In genomic region chr3:128683957-128684356, GRCh38 we compare ENCODE assay signal across 26 cellular contexts. TPM values are rescaled to one million over a fixed set of nuclear protein-coding genes. Genes with fewer than 3 reads are reported as not detected.
DNase-seq lines count a peak whose midpoint lies in the region; ATAC-seq lines count a peak whose summit lies in the region.
"Had no signal": no experiment of that assay in that cellular context is flagged by ENCODE, and none has a peak within 500 bp of the region (broad histone marks: within the 10 kb centered on the region; RNA-seq: fewer than 3 reads in every experiment).

No MANE protein-coding gene starts in this region.

- no peaks in the 10 kb centered on the region for H3K27me3 Mint-ChIP-seq in activated CD4-positive, alpha-beta T cell treated with anti-CD3 and anti-CD28 coated beads, Interleukin-2, amount 10 ng/mL, durations not matched to agents 24 days and 14 days
- no peaks in the 10 kb centered on the region for H3K27me3 Mint-ChIP-seq in dendritic cell treated with granulocyte-macrophage colony-stimulating factor and Interleukin-4, amounts not matched to agents 40 ng/mL and 50 ng/mL, for 4 days
- H3K27me3 Mint-ChIP-seq: activated naive CD8-positive, alpha-beta T cell treated with anti-CD3 and anti-CD28 coated beads, Interleukin-2, amount 10 ng/mL, durations not matched to agents 7 days and 5 days; activated T-cell treated with anti-CD3 and anti-CD28 coated beads, Interleukin-2, amount 50 U/mL, for 24 hours; progenitor cell of endocrine pancreas had no signal

- intact Hi-C loops in activated CD4-positive, alpha-beta T cell treated with anti-CD3 and anti-CD28 coated beads, Interleukin-2, amount 10 ng/mL, durations not matched to agents 24 days and 14 days (cut with micrococcal nuclease): no loop called here
- intact Hi-C loops in dendritic cell treated with granulocyte-macrophage colony-stimulating factor and Interleukin-4, amounts not matched to agents 40 ng/mL and 50 ng/mL, for 4 days (cut with micrococcal nuclease): no loop called here
- intact Hi-C loops in cardiac septum (cut with DNase I): loop anchor here (5.0 to 10.0 kb wide), 2 partner anchors 67 to 191 kb away; partner anchors contain the start of gene ACAD9
- intact Hi-C loops in left cardiac atrium (cut with DNase I): loop anchor here in 1 of 2 donors (5.0 kb wide), 1 partner anchor 113 kb away; no protein-coding TSS in a partner anchor

- DNase-seq in activated CD4-positive, alpha-beta T cell treated with anti-CD3 and anti-CD28 coated beads, Interleukin-2, amount 10 ng/mL, durations not matched to agents 24 days and 14 days: no peak
- no peak for DNase-seq in activated CD4-positive, alpha-beta T cell treated with anti-CD3 and anti-CD28 coated beads for 1 hour
- DNase-seq in KG1 (lab: John Stamatoyannopoulos, UW) (peak; percentile 43), cardiac septum (ENCODE audit: low spot score) (no peak), left cardiac atrium (no peak)
- DNase-seq in stimulated activated effector memory CD8-positive, alpha-beta T cell treated with anti-CD3 and anti-CD28 coated beads, Interleukin-12 subunit alpha, Interleukin-12 subunit beta, amount 100 ng/mL, for 72 hours (ENCODE audit: low spot score in 2 of 2): no peak
- DNase-seq: activated gamma-delta T cell; activated naive CD8-positive, alpha-beta T cell treated with anti-CD3 and anti-CD28 coated beads, Interleukin-2, amount 10 ng/mL, durations not matched to agents 7 days and 5 days; activated T-cell treated with anti-CD3 and anti-CD28 coated beads, Interleukin-2, amount 50 U/mL, for 24 hours; caudate nucleus; CD8-positive, alpha-beta T cell; EL; foreskin keratinocyte; heart right ventricle; IMR-90; MM.1S; NCI-H1436 treated with DMSO at 0.1 percent for 48 hours; NCI-H446 treated with DMSO at 0.1 percent for 48 hours; NCI-H82; stimulated activated CD4-positive, alpha-beta T cell treated with anti-CD3 and anti-CD28 coated beads, Interleukin-4, amount 100 ng/mL, for 4 hours; stimulated activated naive CD4-positive, alpha-beta T cell treated with Interleukin-2 at 50 U/mL for 16 hours had no signal

- no peaks in the 10 kb centered on the region for H3K9me3 Mint-ChIP-seq in activated CD4-positive, alpha-beta T cell treated with anti-CD3 and anti-CD28 coated beads, Interleukin-2, amount 10 ng/mL, durations not matched to agents 24 days and 14 days
- H3K9me3 Mint-ChIP-seq in dendritic cell treated with granulocyte-macrophage colony-stimulating factor and Interleukin-4, amounts not matched to agents 40 ng/mL and 50 ng/mL, for 4 days: no peaks in the 10 kb centered on the region
- no peaks in the 10 kb centered on the region for H3K9me3 Mint-ChIP-seq in stimulated activated effector memory CD8-positive, alpha-beta T cell treated with anti-CD3 and anti-CD28 coated beads, Interleukin-12 subunit alpha, Interleukin-12 subunit beta, amount 100 ng/mL, for 72 hours
- H3K9me3 Mint-ChIP-seq: activated naive CD8-positive, alpha-beta T cell treated with anti-CD3 and anti-CD28 coated beads, Interleukin-2, amount 10 ng/mL, durations not matched to agents 7 days and 5 days; activated T-cell treated with anti-CD3 and anti-CD28 coated beads, Interleukin-2, amount 50 U/mL, for 24 hours; CD8-positive, alpha-beta T cell; T-helper 1 cell treated with Interleukin-12 subunit alpha and Interleukin-12 subunit beta and Interleukin-4 antibody, amounts not matched to agents 30 μg/mL and 1 μg/mL, for 36 hours had no signal

- H3K27ac Mint-ChIP-seq in activated CD4-positive, alpha-beta T cell treated with anti-CD3 and anti-CD28 coated beads, Interleukin-2, amount 10 ng/mL, durations not matched to agents 24 days and 14 days: peak overlapping the region; percentile 41
- peak overlapping the region; percentile 83 for H3K27ac Mint-ChIP-seq in dendritic cell treated with granulocyte-macrophage colony-stimulating factor and Interleukin-4, amounts not matched to agents 40 ng/mL and 50 ng/mL, for 4 days
- peak overlapping the region; percentile 52 for H3K27ac Mint-ChIP-seq in stimulated activated effector memory CD8-positive, alpha-beta T cell treated with anti-CD3 and anti-CD28 coated beads, Interleukin-12 subunit alpha, Interleukin-12 subunit beta, amount 100 ng/mL, for 72 hours
- H3K27ac Mint-ChIP-seq: activated T-cell treated with anti-CD3 and anti-CD28 coated beads, Interleukin-2, amount 50 U/mL, for 24 hours; CD8-positive, alpha-beta T cell; progenitor cell of endocrine pancreas had no signal

- no peak for ATAC-seq in stimulated activated effector memory CD8-positive, alpha-beta T cell treated with anti-CD3 and anti-CD28 coated beads, Interleukin-12 subunit alpha, Interleukin-12 subunit beta, amount 100 ng/mL, for 72 hours
- ATAC-seq in GM18868 (IDR thresholded peaks at IDR 0.05; ENCODE audit: unreplicated experiment): no peak
- ATAC-seq in left cardiac atrium: no peak
- ATAC-seq: CD8-positive, alpha-beta T cell; foreskin keratinocyte; heart right ventricle; sciatic nerve had no signal

- H3K4me3 Mint-ChIP-seq in activated CD4-positive, alpha-beta T cell treated with anti-CD3 and anti-CD28 coated beads, Interleukin-2, amount 10 ng/mL, durations not matched to agents 24 days and 14 days: no peak overlapping the region
- no peak overlapping the region for H3K4me3 Mint-ChIP-seq in dendritic cell treated with granulocyte-macrophage colony-stimulating factor and Interleukin-4, amounts not matched to agents 40 ng/mL and 50 ng/mL, for 4 days
- no peak overlapping the region for H3K4me3 Mint-ChIP-seq in stimulated activated effector memory CD8-positive, alpha-beta T cell treated with anti-CD3 and anti-CD28 coated beads, Interleukin-12 subunit alpha, Interleukin-12 subunit beta, amount 100 ng/mL, for 72 hours
- H3K4me3 Mint-ChIP-seq: activated naive CD8-positive, alpha-beta T cell treated with anti-CD3 and anti-CD28 coated beads, Interleukin-2, amount 10 ng/mL, durations not matched to agents 7 days and 5 days; activated T-cell treated with anti-CD3 and anti-CD28 coated beads, Interleukin-2, amount 50 U/mL, for 24 hours; CD8-positive, alpha-beta T cell; T-helper 1 cell treated with Interleukin-12 subunit alpha and Interleukin-12 subunit beta and Interleukin-4 antibody, amounts not matched to agents 30 μg/mL and 1 μg/mL, for 36 hours had no signal

- H3K36me3 Mint-ChIP-seq in activated CD4-positive, alpha-beta T cell treated with anti-CD3 and anti-CD28 coated beads, Interleukin-2, amount 10 ng/mL, durations not matched to agents 24 days and 14 days (ENCODE audit: low read depth): peaks cover 2% of the 10 kb centered on the region
- peaks cover 5% of the 10 kb centered on the region for H3K36me3 Mint-ChIP-seq in dendritic cell treated with granulocyte-macrophage colony-stimulating factor and Interleukin-4, amounts not matched to agents 40 ng/mL and 50 ng/mL, for 4 days (ENCODE audit: low read depth)
- H3K36me3 Mint-ChIP-seq in stimulated activated effector memory CD8-positive, alpha-beta T cell treated with anti-CD3 and anti-CD28 coated beads, Interleukin-12 subunit alpha, Interleukin-12 subunit beta, amount 100 ng/mL, for 72 hours: peaks cover 14% of the 10 kb centered on the region

- peaks cover 22% of the 10 kb centered on the region for H3K4me1 Mint-ChIP-seq in activated CD4-positive, alpha-beta T cell treated with anti-CD3 and anti-CD28 coated beads, Interleukin-2, amount 10 ng/mL, durations not matched to agents 24 days and 14 days
- H3K4me1 Mint-ChIP-seq in dendritic cell treated with granulocyte-macrophage colony-stimulating factor and Interleukin-4, amounts not matched to agents 40 ng/mL and 50 ng/mL, for 4 days (ENCODE audit: low read depth): peaks cover 59% of the 10 kb centered on the region
- H3K4me1 Mint-ChIP-seq in stimulated activated effector memory CD8-positive, alpha-beta T cell treated with anti-CD3 and anti-CD28 coated beads, Interleukin-12 subunit alpha, Interleukin-12 subunit beta, amount 100 ng/mL, for 72 hours: peaks cover 14% of the 10 kb centered on the region

RNA-seq across cellular contexts. Expression of gene RPN1, which starts 33.3 kb away (rescaled TPM):
- total RNA-seq in activated CD4-positive, alpha-beta T cell treated with anti-CD3 and anti-CD28 coated beads, Interleukin-2, amount 10 ng/mL, durations not matched to agents 24 days and 14 days: 192 and 194 TPM in 2 replicates
- total RNA-seq in cardiac septum: 84.9 TPM
- total RNA-seq in left cardiac atrium: 100 to 1,000 TPM; 139 to 170 TPM

RNA-seq across cellular contexts. Expression of gene RAB7A, which starts 42.0 kb away (rescaled TPM):
- total RNA-seq in activated CD4-positive, alpha-beta T cell treated with anti-CD3 and anti-CD28 coated beads, Interleukin-2, amount 10 ng/mL, durations not matched to agents 24 days and 14 days: 338 and 361 TPM in 2 replicates
- 215 TPM for total RNA-seq in cardiac septum
- total RNA-seq in left cardiac atrium: 100 to 1,000 TPM; 204 to 255 TPM
